ENCODE assay signal across 22 cellular contexts in the genomic region with DNA sequence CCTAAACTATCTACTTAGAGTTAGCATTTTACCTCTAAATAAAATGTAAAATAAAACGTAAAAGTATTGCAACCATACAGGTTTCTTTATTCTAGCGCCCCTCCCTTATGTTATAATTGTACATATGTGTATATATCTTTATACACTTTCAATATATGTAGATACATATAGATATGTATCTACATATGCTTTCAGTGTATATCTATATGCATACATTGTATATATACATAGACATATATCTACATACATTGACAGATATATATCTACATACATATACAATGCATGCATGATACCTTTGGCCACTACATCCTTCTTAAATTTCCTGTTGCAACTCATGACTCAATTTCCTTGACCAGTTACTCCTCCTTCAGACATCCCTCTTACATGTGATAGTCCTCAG. TPM values are rescaled to one million over a fixed set of nuclear protein-coding genes. Genes with fewer than 3 reads are reported as not detected.
A peak's percentile ranks its signal among the peaks of the same experiment; 100 is the strongest.
DNase-seq lines count a peak whose midpoint lies in the region; ATAC-seq and TF ChIP-seq lines count a peak whose summit lies in the region.
"Had no signal": no experiment of that assay in that cellular context is flagged by ENCODE, and none has a peak within 500 bp of the region (broad histone marks: within the 10 kb centered on the region; RNA-seq: fewer than 3 reads in every experiment).

No MANE protein-coding gene starts in this region.

- peaks cover 54% of the 10 kb centered on the region for H3K4me1 Mint-ChIP-seq in activated T-cell treated with anti-CD3 and anti-CD28 coated beads, Interleukin-2, amount 50 U/mL, for 72 hours (ENCODE audit: low read depth)
- H3K4me1 Mint-ChIP-seq in activated T-cell treated with anti-CD3 and anti-CD28 coated beads, Interleukin-2, amount 50 U/mL, for 4 hours (ENCODE audit: low read depth), result peaks cover 53% of the 10 kb centered on the region
- H3K4me1 Mint-ChIP-seq in HFFc6 (ENCODE audit: low read depth) (peaks cover 39% of the 10 kb centered on the region), endothelial cell (ENCODE audit: unreplicated experiment) (peaks cover 12% of the 10 kb centered on the region)

- TF ChIP-seq CTCF in HFFc6 (IDR thresholded peaks at IDR 0.05) (no peak), endothelial cell (IDR thresholded peaks at IDR 0.05; ENCODE audit: unreplicated experiment) (no peak)

- H3K9me3 Mint-ChIP-seq in activated T-cell treated with anti-CD3 and anti-CD28 coated beads, Interleukin-2, amount 50 U/mL, for 72 hours, result no peaks in the 10 kb centered on the region
- no peaks in the 10 kb centered on the region for H3K9me3 Mint-ChIP-seq in activated T-cell treated with anti-CD3 and anti-CD28 coated beads, Interleukin-2, amount 50 U/mL, for 4 hours
- H3K9me3 Mint-ChIP-seq in HFFc6 (no peaks in the 10 kb centered on the region), endothelial cell (ENCODE audit: unreplicated experiment) (no peaks in the 10 kb centered on the region)
- H3K9me3 Mint-ChIP-seq: CD4-positive, CD25-positive, alpha-beta regulatory T cell; IgD-negative memory B cell had no signal

- H3K4me3 Mint-ChIP-seq in activated T-cell treated with anti-CD3 and anti-CD28 coated beads, Interleukin-2, amount 50 U/mL, for 72 hours, result no peak overlapping the region
- no peak overlapping the region for H3K4me3 Mint-ChIP-seq in activated T-cell treated with anti-CD3 and anti-CD28 coated beads, Interleukin-2, amount 50 U/mL, for 4 hours
- no peak overlapping the region for H3K4me3 Mint-ChIP-seq in HFFc6
- no peak overlapping the region for H3K4me3 Mint-ChIP-seq in endothelial cell (ENCODE audit: unreplicated experiment)
- H3K4me3 Mint-ChIP-seq: B cell; CD4-positive, CD25-positive, alpha-beta regulatory T cell; IgD-negative memory B cell had no signal

- no peak for ATAC-seq in activated T-cell treated with anti-CD3 and anti-CD28 coated beads, Interleukin-2, amount 50 U/mL, for 72 hours (replicated peaks in 1 of 2)
- ATAC-seq in activated T-cell treated with anti-CD3 and anti-CD28 coated beads, Interleukin-2, amount 50 U/mL, for 4 hours, result no peak
- no peak for ATAC-seq in left lobe of liver
- no peak for ATAC-seq in GM21447 (IDR thresholded peaks at IDR 0.05; ENCODE audit: unreplicated experiment)
- ATAC-seq in activated CD4-positive, CD25-positive, alpha-beta regulatory T cell treated with anti-CD3 and anti-CD28 coated beads, Interleukin-2, amount 50 U/mL, for 24 hours, result no peak

- no peak for DNase-seq in activated T-cell treated with anti-CD3 and anti-CD28 coated beads, Interleukin-2, amount 50 U/mL, for 72 hours
- DNase-seq in activated T-cell treated with anti-CD3 and anti-CD28 coated beads, Interleukin-2, amount 50 U/mL, for 4 hours, result no peak
- DNase-seq in HFFc6 (no peak), endothelial cell (ENCODE audit: low spot score) (no peak), COR-L47 (lab: John Stamatoyannopoulos, UW) (no peak), left lobe of liver (ENCODE audit: low spot score) (no peak)
- DNase-seq: 8988T; CD4-positive, CD25-positive, alpha-beta regulatory T cell; DMS53; Karpas-422; MG63; NCI-H1092; NCI-H1436 treated with DMSO at 0.1 percent for 48 hours; NCI-H2029 treated with DMSO at 0.1 percent for 48 hours; NCI-H2171; NCI-H526; PC-9; SIG-M5 had no signal

- peak overlapping the region; percentile 60 for H3K27ac Mint-ChIP-seq in activated T-cell treated with anti-CD3 and anti-CD28 coated beads, Interleukin-2, amount 50 U/mL, for 72 hours
- peak overlapping the region; percentile 4; the same call in 1 of the 2 replicates for H3K27ac Mint-ChIP-seq in HFFc6
- peak overlapping the region; percentile 44 for H3K27ac Mint-ChIP-seq in endothelial cell (ENCODE audit: unreplicated experiment)
- H3K27ac Mint-ChIP-seq: B cell, IgD-negative memory B cell had no signal

- H3K27me3 Mint-ChIP-seq in activated T-cell treated with anti-CD3 and anti-CD28 coated beads, Interleukin-2, amount 50 U/mL, for 72 hours (ENCODE audit: low read depth), result no peaks in the 10 kb centered on the region
- H3K27me3 Mint-ChIP-seq in activated T-cell treated with anti-CD3 and anti-CD28 coated beads, Interleukin-2, amount 50 U/mL, for 4 hours (ENCODE audit: low read depth), result no peaks in the 10 kb centered on the region
- H3K27me3 Mint-ChIP-seq in HFFc6 (ENCODE audit: insufficient read depth) (no peaks in the 10 kb centered on the region), endothelial cell (ENCODE audit: unreplicated experiment) (no peaks in the 10 kb centered on the region)
- H3K27me3 Mint-ChIP-seq: B cell; CD4-positive, CD25-positive, alpha-beta regulatory T cell; IgD-negative memory B cell had no signal

- peaks cover 0 to 1% of the 10 kb centered on the region in 2 donors for H3K36me3 Mint-ChIP-seq in activated T-cell treated with anti-CD3 and anti-CD28 coated beads, Interleukin-2, amount 50 U/mL, for 72 hours (ENCODE audit: insufficient read depth in 2 of 2)
- no peaks in the 10 kb centered on the region for H3K36me3 Mint-ChIP-seq in activated T-cell treated with anti-CD3 and anti-CD28 coated beads, Interleukin-2, amount 50 U/mL, for 4 hours (ENCODE audit: insufficient read depth)
- H3K36me3 Mint-ChIP-seq in HFFc6 (ENCODE audit: low read depth), result no peaks in the 10 kb centered on the region
- no peaks in the 10 kb centered on the region for H3K36me3 Mint-ChIP-seq in endothelial cell (ENCODE audit: low read depth, unreplicated experiment)

RNA-seq across cellular contexts. Expression of gene BPTF, which starts 16.7 kb away (rescaled TPM):
- 10 to 100 TPM; 86.9 to 95.1 TPM for total RNA-seq in activated T-cell treated with anti-CD3 and anti-CD28 coated beads, Interleukin-2, amount 50 U/mL, for 72 hours
- total RNA-seq in activated T-cell treated with anti-CD3 and anti-CD28 coated beads, Interleukin-2, amount 50 U/mL, for 4 hours, result 10 to 100 TPM; 62.1 to 67.7 (median 62.2) TPM
- 10 to 100 TPM; 55.4 to 60.3 (median 56.9) TPM for total RNA-seq in HFFc6 (2021; fragmentation: NEBNext Ultra II Directional; extraction: Animal tissue kit (Norgen Biotek cat#: 25700))
- total RNA-seq in endothelial cell (ENCODE audit: unreplicated experiment) (115 TPM), left lobe of liver (29.7 TPM)

Comparison
In these comparisons a context has a peak if more than half of its experiments do, and no peak if none do; other contexts are left out.
1. H3K27ac Mint-ChIP-seq: peak in every context shown above with its lines; median percentile 60 in activated T-cell treated with anti-CD3 and anti-CD28 coated beads, Interleukin-2, amount 50 U/mL, for 72 hours; 44 in endothelial cell; 4 in HFFc6.